25 cellular contexts compared by ENCODE assay signal in genomic region chr5:158060216-158060615, GRCh38.
"Had no signal": no experiment of that assay in that cellular context is flagged by ENCODE, and none has a peak within 500 bp of the region (broad histone marks: within the 10 kb centered on the region; RNA-seq: fewer than 3 reads in every experiment).

No MANE protein-coding gene starts in this region.

- H3K4me1 ChIP-seq: SJCRH30 had no signal

- H3K36me3 ChIP-seq: MG63, SJCRH30 had no signal

- H3K9me3 ChIP-seq: MG63, SJCRH30, SK-N-SH had no signal

- H3K27ac Mint-ChIP-seq: activated CD4-positive, alpha-beta T cell treated with anti-CD3 and anti-CD28 coated beads for 36 hours; activated CD8-positive, alpha-beta T cell treated with anti-CD3 and anti-CD28 coated beads for 36 hours; activated naive CD4-positive, alpha-beta T cell treated with anti-CD3 and anti-CD28 coated beads, Interleukin-2, amount 10 ng/mL, durations not matched to agents 7 days and 5 days; activated naive CD8-positive, alpha-beta T cell treated with anti-CD3 and anti-CD28 coated beads for 36 hours; activated T-cell treated with anti-CD3 and anti-CD28 coated beads, Interleukin-2, amount 50 U/mL, for 72 hours; activated T-helper 2 cell treated with anti-CD3 and anti-CD28 coated beads, Interferon-gamma antibody, Interleukin-2, Interleukin-4, amounts not matched to agents 10 μg/mL and 5 μg/mL and 100 μg/mL, durations not matched to agents 14 hours and 24 hours and 36 hours had no signal

- H3K27ac ChIP-seq: KMS-11, SJCRH30, VCaP had no signal

- H3K4me1 Mint-ChIP-seq: activated CD4-positive, alpha-beta T cell treated with anti-CD3 and anti-CD28 coated beads for 36 hours; activated naive CD4-positive, alpha-beta T cell treated with anti-CD3 and anti-CD28 coated beads, Interleukin-2, amount 10 ng/mL, durations not matched to agents 7 days and 5 days; activated naive CD8-positive, alpha-beta T cell treated with anti-CD3 and anti-CD28 coated beads for 36 hours had no signal

- H3K4me3 ChIP-seq: MG63, SJCRH30 had no signal

- H3K9ac ChIP-seq: KMS-11, SK-N-SH had no signal

- DNase-seq: activated CD4-positive, alpha-beta T cell treated with anti-CD3 and anti-CD28 coated beads for 36 hours; activated CD8-positive, alpha-beta memory T cell treated with anti-CD3 and anti-CD28 coated beads, Interleukin-2, amount 50 U/mL, for 4 hours; activated CD8-positive, alpha-beta T cell treated with anti-CD3 and anti-CD28 coated beads for 36 hours; activated gamma-delta T cell treated with Interleukin-2 at 50 U/mL for 16 hours; activated naive CD4-positive, alpha-beta T cell treated with anti-CD3 and anti-CD28 coated beads, Interleukin-2, amount 10 ng/mL, durations not matched to agents 7 days and 5 days; activated naive CD8-positive, alpha-beta T cell treated with anti-CD3 and anti-CD28 coated beads for 36 hours; activated T-cell treated with anti-CD3 and anti-CD28 coated beads, Interleukin-2, amount 50 U/mL, for 72 hours; central memory CD4-positive, alpha-beta T cell; MG63; MV-4-11; NCI-H1092 treated with DMSO at 0.1 percent for 48 hours; NCI-H1417 treated with DMSO at 0.1 percent for 48 hours; NCI-H1694; NCI-H2029; NCI-H2107; NCI-H345; NCI-H510A; NCI-H526 treated with DMSO at 0.1 percent for 48 hours; Right ventricle myocardium superior; SJCRH30; SK-N-SH; T-helper 1 cell had no signal

- H3K4me3 Mint-ChIP-seq: activated CD4-positive, alpha-beta T cell treated with anti-CD3 and anti-CD28 coated beads for 36 hours; activated CD8-positive, alpha-beta T cell treated with anti-CD3 and anti-CD28 coated beads for 36 hours; activated naive CD4-positive, alpha-beta T cell treated with anti-CD3 and anti-CD28 coated beads, Interleukin-2, amount 10 ng/mL, durations not matched to agents 7 days and 5 days; activated naive CD8-positive, alpha-beta T cell treated with anti-CD3 and anti-CD28 coated beads for 36 hours; activated T-cell treated with anti-CD3 and anti-CD28 coated beads, Interleukin-2, amount 50 U/mL, for 72 hours had no signal

- H3K4me2 ChIP-seq: KMS-11, SK-N-SH had no signal

- H3K9me2 ChIP-seq: SK-N-SH had no signal

- ATAC-seq: activated CD4-positive, alpha-beta T cell treated with anti-CD3 and anti-CD28 coated beads for 36 hours; activated CD8-positive, alpha-beta T cell treated with anti-CD3 and anti-CD28 coated beads for 36 hours; activated T-cell treated with anti-CD3 and anti-CD28 coated beads, Interleukin-2, amount 50 U/mL, for 72 hours had no signal

- H3K27me3 ChIP-seq: MG63, SJCRH30 had no signal

- H3K9me3 Mint-ChIP-seq: activated CD8-positive, alpha-beta T cell treated with anti-CD3 and anti-CD28 coated beads for 36 hours; activated naive CD4-positive, alpha-beta T cell treated with anti-CD3 and anti-CD28 coated beads, Interleukin-2, amount 10 ng/mL, durations not matched to agents 7 days and 5 days; activated naive CD8-positive, alpha-beta T cell treated with anti-CD3 and anti-CD28 coated beads for 36 hours; activated T-cell treated with anti-CD3 and anti-CD28 coated beads, Interleukin-2, amount 50 U/mL, for 72 hours; activated T-helper 2 cell treated with anti-CD3 and anti-CD28 coated beads, Interferon-gamma antibody, Interleukin-2, Interleukin-4, amounts not matched to agents 10 μg/mL and 5 μg/mL and 100 μg/mL, durations not matched to agents 14 hours and 24 hours and 36 hours had no signal

- H3K36me3 Mint-ChIP-seq: activated naive CD4-positive, alpha-beta T cell treated with anti-CD3 and anti-CD28 coated beads, Interleukin-2, amount 10 ng/mL, durations not matched to agents 7 days and 5 days; activated naive CD8-positive, alpha-beta T cell treated with anti-CD3 and anti-CD28 coated beads for 36 hours had no signal
